11 cellular contexts compared by ENCODE assay signal in the genomic region with DNA sequence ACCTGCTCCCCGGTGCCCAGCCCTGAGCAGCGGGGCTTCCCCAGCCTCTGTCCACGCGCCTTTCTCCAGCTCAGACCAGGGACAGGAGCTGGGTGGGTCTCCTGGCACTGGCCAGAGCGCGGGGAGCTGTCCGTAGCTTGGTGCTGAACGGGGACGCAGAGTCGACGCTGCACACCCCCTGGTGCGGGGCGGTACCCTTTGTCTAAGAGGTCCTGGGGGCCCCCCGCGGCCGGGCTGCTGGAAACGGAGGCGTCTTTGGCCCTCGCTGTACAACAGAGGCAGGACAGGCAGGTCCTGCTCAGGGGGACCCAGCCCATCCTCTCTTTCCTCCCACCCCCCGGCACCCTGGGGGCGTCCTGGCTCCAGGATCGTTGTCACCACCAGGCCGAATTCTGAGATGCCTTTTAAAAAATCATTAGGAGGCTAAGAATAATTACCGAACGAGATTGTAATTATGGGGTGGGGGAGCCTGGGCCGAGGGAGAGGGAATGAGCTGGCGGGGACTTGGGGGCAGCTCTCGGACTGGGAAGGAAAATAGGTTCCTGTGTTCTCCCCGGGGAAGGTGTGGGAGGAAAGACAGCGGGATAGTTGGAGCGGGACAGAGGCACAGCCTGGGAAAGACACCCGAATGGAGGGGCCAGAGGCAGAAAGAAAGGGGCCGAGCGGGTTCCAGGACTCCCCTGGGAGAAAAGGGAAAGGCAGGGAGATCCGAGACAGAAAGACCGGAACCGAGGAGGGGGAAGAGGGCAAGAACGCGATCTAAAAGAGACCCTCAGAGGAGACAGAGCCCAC. TPM values are rescaled to one million over a fixed set of nuclear protein-coding genes. Genes with fewer than 3 reads are reported as not detected.
DNase-seq lines count a peak whose midpoint lies in the region; ATAC-seq and TF ChIP-seq lines count a peak whose summit lies in the region.
"Had no signal": no experiment of that assay in that cellular context is flagged by ENCODE, and none has a peak within 500 bp of the region (broad histone marks: within the 10 kb centered on the region; RNA-seq: fewer than 3 reads in every experiment).

No MANE protein-coding gene starts in this region.

- TF ChIP-seq CTCF in upper lobe of left lung (IDR thresholded peaks at IDR 0.05) (no peak), OCI-LY7 (conservative IDR thresholded peaks at IDR 0.05; ENCODE audit: low read length) (no peak)

- no peaks in the 10 kb centered on the region for H3K79me2 ChIP-seq in OCI-LY7 (ENCODE audit: insufficient read depth, low read depth, low read length)

- peaks cover 1% of the 10 kb centered on the region for H3K36me3 Mint-ChIP-seq in activated naive CD8-positive, alpha-beta T cell treated with anti-CD3 and anti-CD28 coated beads, Interleukin-2, amount 10 ng/mL, durations not matched to agents 7 days and 5 days

- TF ChIP-seq EP300 in upper lobe of left lung (IDR thresholded peaks at IDR 0.05) = no peak

- DNase-seq in activated T-cell treated with anti-CD3 and anti-CD28 coated beads, Interleukin-2, amount 50 U/mL, for 1 hour = peak; percentile 47
- DNase-seq in activated T-cell treated with anti-CD3 and anti-CD28 coated beads for 4 hours (no peak), iris pigment epithelial cell (ENCODE audit: low read depth) (peak; percentile 50), upper lobe of left lung (peak in 1 of 2 donors; percentile 88), OCI-LY7 (ENCODE audit: low spot score) (no peak)
- DNase-seq in activated naive CD8-positive, alpha-beta T cell treated with anti-CD3 and anti-CD28 coated beads, Interleukin-2, amount 10 ng/mL, durations not matched to agents 7 days and 5 days = peak; percentile 76

- no peak overlapping the region for H3K4me3 Mint-ChIP-seq in activated naive CD8-positive, alpha-beta T cell treated with anti-CD3 and anti-CD28 coated beads, Interleukin-2, amount 10 ng/mL, durations not matched to agents 7 days and 5 days

- peaks cover 23 to 57% (median 39%) of the 10 kb centered on the region in 4 donors for H3K4me1 ChIP-seq in upper lobe of left lung
- H3K4me1 ChIP-seq in OCI-LY7 (ENCODE audit: insufficient read depth, low read length, poor library complexity, severe bottlenecking) = peaks cover 10% of the 10 kb centered on the region

- intact Hi-C loops in OCI-LY7 (cut with micrococcal nuclease; ENCODE audit: unreplicated experiment) = no loop called here

- H3K4me2 ChIP-seq in OCI-LY7 (ENCODE audit: low read length) = no peak overlapping the region
- H3K4me2 ChIP-seq: BLaER1 treated with 17β-estradiol and CSF1 and Interleukin-3, amounts not matched to agents 10 nM and 100 nM had no signal

- H3K36me3 ChIP-seq in upper lobe of left lung = no peaks in the 10 kb centered on the region
- no peaks in the 10 kb centered on the region for H3K36me3 ChIP-seq in OCI-LY7 (ENCODE audit: insufficient read depth, low read length)
- H3K36me3 ChIP-seq: BLaER1 treated with 17β-estradiol and CSF1 and Interleukin-3, amounts not matched to agents 10 nM and 100 nM; thoracic aorta had no signal

- POLR2A ChIA-PET in activated naive CD8-positive, alpha-beta T cell treated with anti-CD3 and anti-CD28 coated beads, Interleukin-2, amount 10 ng/mL, durations not matched to agents 7 days and 5 days (lab: Charles Lee) = no interaction called here
- POLR2A ChIA-PET in OCI-LY7 (lab: Charles Lee) = no interaction called here

- CTCF ChIA-PET in OCI-LY7 (lab: Charles Lee; ENCODE audit: unreplicated experiment) = no interaction called here

- peak overlapping the region; percentile 66 for H3K27ac Mint-ChIP-seq in activated naive CD8-positive, alpha-beta T cell treated with anti-CD3 and anti-CD28 coated beads, Interleukin-2, amount 10 ng/mL, durations not matched to agents 7 days and 5 days

- no peaks in the 10 kb centered on the region for H3K9me2 ChIP-seq in OCI-LY7 (ENCODE audit: insufficient read depth, low read length)

- H3K9me3 Mint-ChIP-seq in activated naive CD8-positive, alpha-beta T cell treated with anti-CD3 and anti-CD28 coated beads, Interleukin-2, amount 10 ng/mL, durations not matched to agents 7 days and 5 days = no peaks in the 10 kb centered on the region

- ATAC-seq in activated naive CD8-positive, alpha-beta T cell treated with anti-CD3 and anti-CD28 coated beads, Interleukin-2, amount 10 ng/mL, durations not matched to agents 7 days and 5 days (ENCODE audit: low read depth) = peak; percentile 47
- ATAC-seq in upper lobe of left lung (ENCODE audit: low FRiP score in 2 of 2) = peak; percentile 71 to 75
- no peak for ATAC-seq in GM21619 (IDR thresholded peaks at IDR 0.05; ENCODE audit: unreplicated experiment)
- no peak for ATAC-seq in GM18870 (IDR thresholded peaks at IDR 0.05; ENCODE audit: unreplicated experiment)

- no TSS peak for BruUV-seq in OCI-LY7 (replicated peaks; lab: Mats Ljungman, UMichigan)

- no peaks in the 10 kb centered on the region for H3K9me3 ChIP-seq in upper lobe of left lung
- H3K9me3 ChIP-seq in OCI-LY7 (ENCODE audit: low read length) = no peaks in the 10 kb centered on the region
- H3K9me3 ChIP-seq: thoracic aorta had no signal

- H3K27me3 ChIP-seq in upper lobe of left lung = peaks cover 0 to 75% (median 42%) of the 10 kb centered on the region in 4 donors

- H3K4me1 Mint-ChIP-seq in activated naive CD8-positive, alpha-beta T cell treated with anti-CD3 and anti-CD28 coated beads, Interleukin-2, amount 10 ng/mL, durations not matched to agents 7 days and 5 days = peaks cover 20% of the 10 kb centered on the region

- no peaks in the 10 kb centered on the region for H4K20me1 ChIP-seq in OCI-LY7 (ENCODE audit: insufficient read depth, low read length)

- H3K27me3 Mint-ChIP-seq in activated naive CD8-positive, alpha-beta T cell treated with anti-CD3 and anti-CD28 coated beads, Interleukin-2, amount 10 ng/mL, durations not matched to agents 7 days and 5 days = peaks cover 81% of the 10 kb centered on the region

- no peak overlapping the region for H3K4me3 ChIP-seq in upper lobe of left lung
- H3K4me3 ChIP-seq in OCI-LY7 (ENCODE audit: low read depth, low read length, poor library complexity, severe bottlenecking) = no peak overlapping the region
- H3K4me3 ChIP-seq: BLaER1 treated with 17β-estradiol and CSF1 and Interleukin-3, amounts not matched to agents 10 nM and 100 nM; thoracic aorta had no signal

- H3K27ac ChIP-seq in upper lobe of left lung = no peak overlapping the region
- no peak overlapping the region for H3K27ac ChIP-seq in OCI-LY7 (ENCODE audit: low read depth, low read length, poor library complexity, severe bottlenecking)
- H3K27ac ChIP-seq: BLaER1 treated with 17β-estradiol and CSF1 and Interleukin-3, amounts not matched to agents 10 nM and 100 nM; HL-60; thoracic aorta had no signal

- no peak overlapping the region for H2AFZ ChIP-seq in OCI-LY7 (ENCODE audit: low read length)

- no peak for TF ChIP-seq POLR2A in upper lobe of left lung (IDR thresholded peaks at IDR 0.05)

- WGBS in upper lobe of left lung, 2 donors = 6 to 10% methylated on average over 20 to 26 of the region's 39 CpGs

RNA-seq across cellular contexts. Expression of gene SKOR1, which starts 4.1 kb away (rescaled TPM):
- total RNA-seq in activated naive CD8-positive, alpha-beta T cell treated with anti-CD3 and anti-CD28 coated beads, Interleukin-2, amount 10 ng/mL, durations not matched to agents 7 days and 5 days = under 1 TPM; 0.71 to 0.89 TPM
- total RNA-seq in upper lobe of left lung (1 to 10 TPM in 2 of 6 donors, under 1 TPM in 4; 0.44 to 4.2 (median 0.63) TPM), OCI-LY7 (2022) (1.0 and 1.6 TPM in 2 replicates)
- total RNA-seq in OCI-LY7 (2014; rRNA removed; shearing (Covaris generic)) = 1.1 and 1.5 TPM in 2 replicates

RNA-seq across cellular contexts. Expression of gene RNU6-1, which starts 18.7 kb away (rescaled TPM):
- total RNA-seq in activated naive CD8-positive, alpha-beta T cell treated with anti-CD3 and anti-CD28 coated beads, Interleukin-2, amount 10 ng/mL, durations not matched to agents 7 days and 5 days = not detected
- not detected for total RNA-seq in upper lobe of left lung
- not detected in 2 replicates for total RNA-seq in OCI-LY7 (2014; rRNA removed; shearing (Covaris generic))
- total RNA-seq in OCI-LY7 (2022) = not detected in 2 replicates
- total RNA-seq: thoracic aorta had no signal

Comparison
In these comparisons a context has a peak if more than half of its experiments do, and no peak if none do; other contexts are left out.
1. DNase-seq: peak in activated T-cell treated with anti-CD3 and anti-CD28 coated beads, Interleukin-2, amount 50 U/mL, for 1 hour (single experiment), activated naive CD8-positive, alpha-beta T cell treated with anti-CD3 and anti-CD28 coated beads, Interleukin-2, amount 10 ng/mL, durations not matched to agents 7 days and 5 days (single experiment) and iris pigment epithelial cell (single experiment); none in activated T-cell treated with anti-CD3 and anti-CD28 coated beads for 4 hours (single experiment) and OCI-LY7 (single experiment).
2. ATAC-seq: peak in activated naive CD8-positive, alpha-beta T cell treated with anti-CD3 and anti-CD28 coated beads, Interleukin-2, amount 10 ng/mL, durations not matched to agents 7 days and 5 days (single experiment) and upper lobe of left lung (2 of 2); none in GM21619 (single experiment) and GM18870 (single experiment).